In the genomic region with DNA sequence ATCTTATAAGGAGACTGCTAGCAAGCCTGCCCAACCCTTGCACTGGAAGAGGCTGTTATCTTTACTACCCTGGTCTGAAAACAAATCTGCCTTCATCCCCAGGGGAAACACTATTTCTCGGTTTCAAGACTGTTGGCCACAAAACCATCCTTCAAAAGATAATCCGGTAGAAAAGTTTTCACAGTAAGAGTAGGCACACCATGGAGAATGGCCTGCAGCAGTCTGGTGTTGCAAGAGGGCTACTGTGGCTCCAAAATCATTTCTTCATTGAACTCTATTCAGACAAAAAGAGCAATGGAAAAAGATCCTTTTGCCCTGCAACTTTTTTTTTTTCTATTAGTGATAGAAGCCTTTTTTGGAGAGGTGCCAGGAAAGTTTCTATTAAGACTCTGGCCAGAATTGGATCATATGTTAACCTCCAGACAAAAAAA, we compare ENCODE assay signal across 16 cellular contexts.
DNase-seq lines count a peak whose midpoint lies in the region; ATAC-seq and TF ChIP-seq lines count a peak whose summit lies in the region.
"Had no signal": no experiment of that assay in that cellular context is flagged by ENCODE, and none has a peak within 500 bp of the region (broad histone marks: within the 10 kb centered on the region; RNA-seq: fewer than 3 reads in every experiment).

No MANE protein-coding gene starts in this region.

- H3K9ac ChIP-seq in subcutaneous abdominal adipose tissue (ENCODE audit: low read length in 5 of 5) = no peak overlapping the region

- DNase-seq in right cardiac atrium = no peak
- DNase-seq in heart left ventricle = no peak
- peak; percentile 21 for DNase-seq in RPMI7951 (ENCODE audit: low read depth)
- DNase-seq in fibroblast of gingiva (ENCODE audit: low read depth) = peak; percentile 68
- DNase-seq in NCI-H146 treated with DMSO at 0.1 percent for 48 hours (lab: John Stamatoyannopoulos, UW; ENCODE audit: unreplicated experiment) = no peak
- no peak for DNase-seq in upper lobe of right lung
- DNase-seq: activated CD4-positive, alpha-beta T cell treated with anti-CD3 and anti-CD28 coated beads, Interleukin-2, amount 50 U/mL, for 48 hours; activated gamma-delta T cell; adrenal gland; head of caudate nucleus; midbrain; NCI-H1105; NCI-H526; T-helper 17 cell had no signal

- TF ChIP-seq CTCF in heart left ventricle (IDR thresholded peaks at IDR 0.05) (no peak), upper lobe of right lung (IDR thresholded peaks at IDR 0.05) (no peak)

- H3K4me1 ChIP-seq in right cardiac atrium (ENCODE audit: control insufficient read depth, insufficient read depth, low read length) (no peaks in the 10 kb centered on the region), heart left ventricle (peaks cover 0 to 19% (median 4%) of the 10 kb centered on the region in 12 donors), subcutaneous abdominal adipose tissue (ENCODE audit: control insufficient read depth in 5 of 5, insufficient read depth in 5 of 5, low read length in 5 of 5) (peaks cover 0 to 12% (median 11%) of the 10 kb centered on the region in 5 donors), upper lobe of right lung (peaks cover 6% of the 10 kb centered on the region)

- H3K27ac ChIP-seq in right cardiac atrium (ENCODE audit: low read length) (no peak overlapping the region), heart left ventricle (no peak overlapping the region), subcutaneous abdominal adipose tissue (ENCODE audit: low read depth, low read length) (peak overlapping the region; percentile 3), upper lobe of right lung (no peak overlapping the region)
- H3K27ac ChIP-seq: adrenal gland had no signal

- H3K36me3 ChIP-seq in heart left ventricle (no peaks in the 10 kb centered on the region), subcutaneous abdominal adipose tissue (ENCODE audit: control insufficient read depth in 5 of 5, insufficient read depth in 5 of 5, low read length in 5 of 5) (no peaks in the 10 kb centered on the region), upper lobe of right lung (no peaks in the 10 kb centered on the region)
- H3K36me3 ChIP-seq: adrenal gland had no signal

- peak; percentile 17 to 25 for ATAC-seq in right cardiac atrium
- no peak for ATAC-seq in heart left ventricle
- no peak for ATAC-seq in GM18873 (IDR thresholded peaks at IDR 0.05; ENCODE audit: low FRiP score, unreplicated experiment)
- no peak for ATAC-seq in upper lobe of right lung
- ATAC-seq: T-helper 17 cell had no signal

- intact Hi-C loops in right cardiac atrium (cut with DNase I) (loop anchor here in 1 of 4 donors (10.0 kb wide), 1 partner anchor 855 kb away; a partner anchor contains a TSS), heart left ventricle (cut with DNase I) (loop anchor here in 8 of 10 donors (2.0 to 10.0 kb wide), 3 partner anchors 199 to 857 kb away; a partner anchor contains a TSS), upper lobe of right lung (cut with DNase I) (loop anchor here (5.0 kb wide), 1 partner anchor 203 kb away; no protein-coding TSS in a partner anchor)

- H3K27me3 ChIP-seq in right cardiac atrium (ENCODE audit: control insufficient read depth, insufficient read depth) (no peaks in the 10 kb centered on the region), heart left ventricle (no peaks in the 10 kb centered on the region), subcutaneous abdominal adipose tissue (ENCODE audit: control insufficient read depth in 5 of 5, insufficient read depth in 4 of 5, low read length in 5 of 5) (no peaks in the 10 kb centered on the region), upper lobe of right lung (no peaks in the 10 kb centered on the region)
- H3K27me3 ChIP-seq: adrenal gland had no signal

- 30% methylated on average over 2 of the region's 2 CpGs for WGBS in right cardiac atrium
- 36 to 69% (median 65%) methylated on average over 2 of the region's 2 CpGs for WGBS in heart left ventricle, 4 donors

- TF ChIP-seq POLR2A in heart left ventricle (IDR thresholded peaks at IDR 0.05) = no peak

- H3K9me3 ChIP-seq in right cardiac atrium (ENCODE audit: control insufficient read depth, low read length) (no peaks in the 10 kb centered on the region), heart left ventricle (no peaks in the 10 kb centered on the region), subcutaneous abdominal adipose tissue (ENCODE audit: control insufficient read depth in 5 of 5, low read length in 5 of 5) (no peaks in the 10 kb centered on the region), upper lobe of right lung (no peaks in the 10 kb centered on the region)
- H3K9me3 ChIP-seq: adrenal gland had no signal

- no peak overlapping the region for H3K4me3 ChIP-seq in right cardiac atrium (ENCODE audit: low read length)
- H3K4me3 ChIP-seq in heart left ventricle = no peak overlapping the region
- H3K4me3 ChIP-seq in subcutaneous abdominal adipose tissue (ENCODE audit: low read depth in 1 of 5, low read length in 5 of 5) = no peak overlapping the region
- no peak overlapping the region for H3K4me3 ChIP-seq in upper lobe of right lung
- H3K4me3 ChIP-seq: adrenal gland had no signal

Comparison
In these comparisons a context has a peak if more than half of its experiments do, and no peak if none do; other contexts are left out.
1. ATAC-seq: peak in right cardiac atrium (2 of 2); none in heart left ventricle (0 of 4), GM18873 (single experiment) and upper lobe of right lung (single experiment).
2. DNase-seq: peak in RPMI7951 (single experiment) and fibroblast of gingiva (single experiment); none in right cardiac atrium (0 of 3), heart left ventricle (0 of 5), NCI-H146 treated with DMSO at 0.1 percent for 48 hours (single experiment) and upper lobe of right lung (single experiment).